Comparison of ENCODE assay signal across 2 cellular contexts in the genomic region with DNA sequence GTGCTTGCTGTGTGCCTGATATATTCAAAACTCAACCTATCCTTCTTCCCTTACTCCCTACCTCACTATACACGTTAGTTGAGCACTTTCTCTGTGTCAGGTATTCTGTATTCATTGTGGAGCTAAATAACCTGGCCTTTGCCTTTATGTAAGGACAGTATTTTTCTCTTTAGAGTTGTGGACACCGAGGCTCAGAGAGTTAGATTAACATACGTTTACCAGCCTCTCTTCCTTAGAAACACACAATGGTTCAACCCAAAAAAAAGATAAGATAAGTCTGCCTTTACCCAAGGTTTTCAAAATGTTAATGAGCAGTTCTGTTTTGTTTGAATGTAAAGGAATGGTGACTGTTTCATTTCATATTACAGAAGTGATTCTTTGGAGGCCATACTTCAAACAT.
TF ChIP-seq lines count a peak whose summit lies in the region.

No MANE protein-coding gene starts in this region.

TF ChIP-seq in HEK293, 187 proteins besides CTCF, POLR2A, EP300 and RAD21 (continued from another document):
- TF ChIP-seq, protein P1, sequence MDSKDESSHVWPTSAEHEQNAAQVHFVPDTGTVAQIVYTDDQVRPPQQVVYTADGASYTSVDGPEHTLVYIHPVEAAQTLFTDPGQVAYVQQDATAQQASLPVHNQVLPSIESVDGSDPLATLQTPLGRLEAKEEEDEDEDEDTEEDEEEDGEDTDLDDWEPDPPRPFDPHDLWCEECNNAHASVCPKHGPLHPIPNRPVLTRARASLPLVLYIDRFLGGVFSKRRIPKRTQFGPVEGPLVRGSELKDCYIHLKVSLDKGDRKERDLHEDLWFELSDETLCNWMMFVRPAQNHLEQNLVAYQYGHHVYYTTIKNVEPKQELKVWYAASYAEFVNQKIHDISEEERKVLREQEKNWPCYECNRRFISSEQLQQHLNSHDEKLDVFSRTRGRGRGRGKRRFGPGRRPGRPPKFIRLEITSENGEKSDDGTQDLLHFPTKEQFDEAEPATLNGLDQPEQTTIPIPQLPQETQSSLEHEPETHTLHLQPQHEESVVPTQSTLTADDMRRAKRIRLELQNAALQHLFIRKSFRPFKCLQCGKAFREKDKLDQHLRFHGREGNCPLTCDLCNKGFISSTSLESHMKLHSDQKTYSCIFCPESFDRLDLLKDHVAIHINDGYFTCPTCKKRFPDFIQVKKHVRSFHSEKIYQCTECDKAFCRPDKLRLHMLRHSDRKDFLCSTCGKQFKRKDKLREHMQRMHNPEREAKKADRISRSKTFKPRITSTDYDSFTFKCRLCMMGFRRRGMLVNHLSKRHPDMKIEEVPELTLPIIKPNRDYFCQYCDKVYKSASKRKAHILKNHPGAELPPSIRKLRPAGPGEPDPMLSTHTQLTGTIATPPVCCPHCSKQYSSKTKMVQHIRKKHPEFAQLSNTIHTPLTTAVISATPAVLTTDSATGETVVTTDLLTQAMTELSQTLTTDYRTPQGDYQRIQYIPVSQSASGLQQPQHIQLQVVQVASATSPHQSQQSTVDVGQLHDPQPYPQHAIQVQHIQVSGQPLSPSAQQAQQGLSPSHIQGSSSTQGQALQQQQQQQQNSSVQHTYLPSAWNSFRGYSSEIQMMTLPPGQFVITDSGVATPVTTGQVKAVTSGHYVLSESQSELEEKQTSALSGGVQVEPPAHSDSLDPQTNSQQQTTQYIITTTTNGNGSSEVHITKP (tag by site-specific recombination; IDR thresholded peaks at IDR 0.05): peak; percentile 35

TF ChIP-seq in K562, 482 proteins besides CTCF, POLR2A, EP300 and RAD21 (continued from another document):
- TF ChIP-seq, protein P2, sequence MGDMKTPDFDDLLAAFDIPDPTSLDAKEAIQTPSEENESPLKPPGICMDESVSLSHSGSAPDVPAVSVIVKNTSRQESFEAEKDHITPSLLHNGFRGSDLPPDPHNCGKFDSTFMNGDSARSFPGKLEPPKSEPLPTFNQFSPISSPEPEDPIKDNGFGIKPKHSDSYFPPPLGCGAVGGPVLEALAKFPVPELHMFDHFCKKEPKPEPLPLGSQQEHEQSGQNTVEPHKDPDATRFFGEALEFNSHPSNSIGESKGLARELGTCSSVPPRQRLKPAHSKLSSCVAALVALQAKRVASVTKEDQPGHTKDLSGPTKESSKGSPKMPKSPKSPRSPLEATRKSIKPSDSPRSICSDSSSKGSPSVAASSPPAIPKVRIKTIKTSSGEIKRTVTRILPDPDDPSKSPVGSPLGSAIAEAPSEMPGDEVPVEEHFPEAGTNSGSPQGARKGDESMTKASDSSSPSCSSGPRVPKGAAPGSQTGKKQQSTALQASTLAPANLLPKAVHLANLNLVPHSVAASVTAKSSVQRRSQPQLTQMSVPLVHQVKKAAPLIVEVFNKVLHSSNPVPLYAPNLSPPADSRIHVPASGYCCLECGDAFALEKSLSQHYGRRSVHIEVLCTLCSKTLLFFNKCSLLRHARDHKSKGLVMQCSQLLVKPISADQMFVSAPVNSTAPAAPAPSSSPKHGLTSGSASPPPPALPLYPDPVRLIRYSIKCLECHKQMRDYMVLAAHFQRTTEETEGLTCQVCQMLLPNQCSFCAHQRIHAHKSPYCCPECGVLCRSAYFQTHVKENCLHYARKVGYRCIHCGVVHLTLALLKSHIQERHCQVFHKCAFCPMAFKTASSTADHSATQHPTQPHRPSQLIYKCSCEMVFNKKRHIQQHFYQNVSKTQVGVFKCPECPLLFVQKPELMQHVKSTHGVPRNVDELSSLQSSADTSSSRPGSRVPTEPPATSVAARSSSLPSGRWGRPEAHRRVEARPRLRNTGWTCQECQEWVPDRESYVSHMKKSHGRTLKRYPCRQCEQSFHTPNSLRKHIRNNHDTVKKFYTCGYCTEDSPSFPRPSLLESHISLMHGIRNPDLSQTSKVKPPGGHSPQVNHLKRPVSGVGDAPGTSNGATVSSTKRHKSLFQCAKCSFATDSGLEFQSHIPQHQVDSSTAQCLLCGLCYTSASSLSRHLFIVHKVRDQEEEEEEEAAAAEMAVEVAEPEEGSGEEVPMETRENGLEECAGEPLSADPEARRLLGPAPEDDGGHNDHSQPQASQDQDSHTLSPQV (IDR thresholded peaks at IDR 0.05): peak; percentile 50; the same call in 1 of the 2 replicates
- TF ChIP-seq SOX6 (IDR thresholded peaks at IDR 0.05) (peak; percentile 47; the same call in 1 of the 2 replicates), ZNF217 (CRISPR knock-in tag; IDR thresholded peaks at IDR 0.05) (no peak), POLR2H (tag; IDR thresholded peaks at IDR 0.05; ENCODE audit: low read depth) (no peak), ARID1B (IDR thresholded peaks at IDR 0.05) (peak; percentile 26; the same call in 1 of the 2 replicates), ATF7 (IDR thresholded peaks at IDR 0.05) (peak; percentile 51; the same call in 1 of the 2 replicates), EP400 (IDR thresholded peaks at IDR 0.05) (peak; percentile 14; the same call in 1 of the 2 replicates), YBX1 (IDR thresholded peaks at IDR 0.05) (no peak), NCOR1 (IDR thresholded peaks at IDR 0.05) (no peak), ARID2 (IDR thresholded peaks at IDR 0.05) (no peak), ZNF589 (CRISPR knock-in tag; IDR thresholded peaks at IDR 0.05; ENCODE audit: low read depth) (no peak), SUPT5H (IDR thresholded peaks at IDR 0.05) (no peak), TAF9B (IDR thresholded peaks at IDR 0.05; ENCODE audit: partially characterized antibody) (no peak), DPF2 (IDR thresholded peaks at IDR 0.05) (0 out of 2 replicates have a peak, but pooled peaks have one; percentile 28)
- TF ChIP-seq, protein P3, sequence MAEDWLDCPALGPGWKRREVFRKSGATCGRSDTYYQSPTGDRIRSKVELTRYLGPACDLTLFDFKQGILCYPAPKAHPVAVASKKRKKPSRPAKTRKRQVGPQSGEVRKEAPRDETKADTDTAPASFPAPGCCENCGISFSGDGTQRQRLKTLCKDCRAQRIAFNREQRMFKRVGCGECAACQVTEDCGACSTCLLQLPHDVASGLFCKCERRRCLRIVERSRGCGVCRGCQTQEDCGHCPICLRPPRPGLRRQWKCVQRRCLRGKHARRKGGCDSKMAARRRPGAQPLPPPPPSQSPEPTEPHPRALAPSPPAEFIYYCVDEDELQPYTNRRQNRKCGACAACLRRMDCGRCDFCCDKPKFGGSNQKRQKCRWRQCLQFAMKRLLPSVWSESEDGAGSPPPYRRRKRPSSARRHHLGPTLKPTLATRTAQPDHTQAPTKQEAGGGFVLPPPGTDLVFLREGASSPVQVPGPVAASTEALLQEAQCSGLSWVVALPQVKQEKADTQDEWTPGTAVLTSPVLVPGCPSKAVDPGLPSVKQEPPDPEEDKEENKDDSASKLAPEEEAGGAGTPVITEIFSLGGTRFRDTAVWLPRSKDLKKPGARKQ (CRISPR knock-in tag; IDR thresholded peaks at IDR 0.05): no peak
- TF ChIP-seq, protein P4, sequence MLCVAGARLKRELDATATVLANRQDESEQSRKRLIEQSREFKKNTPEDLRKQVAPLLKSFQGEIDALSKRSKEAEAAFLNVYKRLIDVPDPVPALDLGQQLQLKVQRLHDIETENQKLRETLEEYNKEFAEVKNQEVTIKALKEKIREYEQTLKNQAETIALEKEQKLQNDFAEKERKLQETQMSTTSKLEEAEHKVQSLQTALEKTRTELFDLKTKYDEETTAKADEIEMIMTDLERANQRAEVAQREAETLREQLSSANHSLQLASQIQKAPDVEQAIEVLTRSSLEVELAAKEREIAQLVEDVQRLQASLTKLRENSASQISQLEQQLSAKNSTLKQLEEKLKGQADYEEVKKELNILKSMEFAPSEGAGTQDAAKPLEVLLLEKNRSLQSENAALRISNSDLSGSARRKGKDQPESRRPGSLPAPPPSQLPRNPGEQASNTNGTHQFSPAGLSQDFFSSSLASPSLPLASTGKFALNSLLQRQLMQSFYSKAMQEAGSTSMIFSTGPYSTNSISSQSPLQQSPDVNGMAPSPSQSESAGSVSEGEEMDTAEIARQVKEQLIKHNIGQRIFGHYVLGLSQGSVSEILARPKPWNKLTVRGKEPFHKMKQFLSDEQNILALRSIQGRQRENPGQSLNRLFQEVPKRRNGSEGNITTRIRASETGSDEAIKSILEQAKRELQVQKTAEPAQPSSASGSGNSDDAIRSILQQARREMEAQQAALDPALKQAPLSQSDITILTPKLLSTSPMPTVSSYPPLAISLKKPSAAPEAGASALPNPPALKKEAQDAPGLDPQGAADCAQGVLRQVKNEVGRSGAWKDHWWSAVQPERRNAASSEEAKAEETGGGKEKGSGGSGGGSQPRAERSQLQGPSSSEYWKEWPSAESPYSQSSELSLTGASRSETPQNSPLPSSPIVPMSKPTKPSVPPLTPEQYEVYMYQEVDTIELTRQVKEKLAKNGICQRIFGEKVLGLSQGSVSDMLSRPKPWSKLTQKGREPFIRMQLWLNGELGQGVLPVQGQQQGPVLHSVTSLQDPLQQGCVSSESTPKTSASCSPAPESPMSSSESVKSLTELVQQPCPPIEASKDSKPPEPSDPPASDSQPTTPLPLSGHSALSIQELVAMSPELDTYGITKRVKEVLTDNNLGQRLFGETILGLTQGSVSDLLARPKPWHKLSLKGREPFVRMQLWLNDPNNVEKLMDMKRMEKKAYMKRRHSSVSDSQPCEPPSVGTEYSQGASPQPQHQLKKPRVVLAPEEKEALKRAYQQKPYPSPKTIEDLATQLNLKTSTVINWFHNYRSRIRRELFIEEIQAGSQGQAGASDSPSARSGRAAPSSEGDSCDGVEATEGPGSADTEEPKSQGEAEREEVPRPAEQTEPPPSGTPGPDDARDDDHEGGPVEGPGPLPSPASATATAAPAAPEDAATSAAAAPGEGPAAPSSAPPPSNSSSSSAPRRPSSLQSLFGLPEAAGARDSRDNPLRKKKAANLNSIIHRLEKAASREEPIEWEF (CRISPR knock-in tag; IDR thresholded peaks at IDR 0.05): no peak
- TF ChIP-seq, protein P1 (IDR thresholded peaks at IDR 0.05; ENCODE audit: partially characterized antibody): peak; percentile 95
- TF ChIP-seq, protein P5, sequence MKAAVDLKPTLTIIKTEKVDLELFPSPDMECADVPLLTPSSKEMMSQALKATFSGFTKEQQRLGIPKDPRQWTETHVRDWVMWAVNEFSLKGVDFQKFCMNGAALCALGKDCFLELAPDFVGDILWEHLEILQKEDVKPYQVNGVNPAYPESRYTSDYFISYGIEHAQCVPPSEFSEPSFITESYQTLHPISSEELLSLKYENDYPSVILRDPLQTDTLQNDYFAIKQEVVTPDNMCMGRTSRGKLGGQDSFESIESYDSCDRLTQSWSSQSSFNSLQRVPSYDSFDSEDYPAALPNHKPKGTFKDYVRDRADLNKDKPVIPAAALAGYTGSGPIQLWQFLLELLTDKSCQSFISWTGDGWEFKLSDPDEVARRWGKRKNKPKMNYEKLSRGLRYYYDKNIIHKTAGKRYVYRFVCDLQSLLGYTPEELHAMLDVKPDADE (conservative IDR thresholded peaks at IDR 0.05; ENCODE audit: control insufficient read depth, low read depth, low read length): no peak
- TF ChIP-seq, protein P6, sequence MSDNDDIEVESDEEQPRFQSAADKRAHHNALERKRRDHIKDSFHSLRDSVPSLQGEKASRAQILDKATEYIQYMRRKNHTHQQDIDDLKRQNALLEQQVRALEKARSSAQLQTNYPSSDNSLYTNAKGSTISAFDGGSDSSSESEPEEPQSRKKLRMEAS (CRISPR knock-in tag; IDR thresholded peaks at IDR 0.05): no peak
- TF ChIP-seq, protein P7, sequence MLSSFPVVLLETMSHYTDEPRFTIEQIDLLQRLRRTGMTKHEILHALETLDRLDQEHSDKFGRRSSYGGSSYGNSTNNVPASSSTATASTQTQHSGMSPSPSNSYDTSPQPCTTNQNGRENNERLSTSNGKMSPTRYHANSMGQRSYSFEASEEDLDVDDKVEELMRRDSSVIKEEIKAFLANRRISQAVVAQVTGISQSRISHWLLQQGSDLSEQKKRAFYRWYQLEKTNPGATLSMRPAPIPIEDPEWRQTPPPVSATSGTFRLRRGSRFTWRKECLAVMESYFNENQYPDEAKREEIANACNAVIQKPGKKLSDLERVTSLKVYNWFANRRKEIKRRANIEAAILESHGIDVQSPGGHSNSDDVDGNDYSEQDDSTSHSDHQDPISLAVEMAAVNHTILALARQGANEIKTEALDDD (IDR thresholded peaks at IDR 0.05): peak; percentile 71; the same call in 1 of the 2 replicates
